7 cellular contexts compared by ENCODE assay signal in the genomic region with DNA sequence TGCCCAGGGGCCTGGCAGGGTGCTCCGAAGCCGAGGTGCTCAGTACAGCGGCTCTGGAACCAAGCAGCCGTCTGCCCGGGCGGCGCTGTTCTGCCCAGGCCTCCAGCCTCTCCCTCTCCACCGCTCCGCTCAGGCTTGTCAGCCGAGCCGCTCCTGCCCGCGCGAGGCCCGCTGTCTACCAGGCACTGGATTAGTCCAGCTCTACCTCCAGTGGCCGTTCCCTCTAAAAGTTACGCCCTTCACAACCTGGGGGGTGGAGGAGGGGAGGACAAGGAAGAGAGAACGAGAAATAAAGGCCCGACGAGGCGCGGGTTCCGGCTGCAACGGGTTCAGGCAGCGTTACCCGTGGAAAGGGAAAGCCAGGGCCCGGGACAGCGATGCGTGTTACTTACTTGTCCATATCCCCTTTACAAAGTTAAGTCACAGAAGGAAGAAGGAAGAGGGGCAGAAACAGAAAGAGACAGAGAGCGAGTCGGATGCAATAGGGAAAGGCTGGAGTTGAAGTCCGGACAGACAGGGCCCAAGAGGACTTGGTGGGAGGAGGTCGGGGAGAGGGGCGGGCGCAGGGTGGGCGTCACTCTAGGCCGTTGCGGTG. TPM values are rescaled to one million over a fixed set of nuclear protein-coding genes. Genes with fewer than 3 reads are reported as not detected.
DNase-seq lines count a peak whose midpoint lies in the region; ATAC-seq and TF ChIP-seq lines count a peak whose summit lies in the region.

No MANE protein-coding gene starts in this region.

- H3K79me2 ChIP-seq in fibroblast of lung (ENCODE audit: control insufficient read depth, insufficient read depth, low read length): no peaks in the 10 kb centered on the region

- peak; percentile 70 for ATAC-seq in GM18907 (IDR thresholded peaks at IDR 0.05; ENCODE audit: unreplicated experiment)
- no peak for ATAC-seq in GM18873 (IDR thresholded peaks at IDR 0.05; ENCODE audit: low FRiP score, unreplicated experiment)
- ATAC-seq in GM19324 (IDR thresholded peaks at IDR 0.05; ENCODE audit: low FRiP score, unreplicated experiment): no peak

- TF ChIP-seq CTCF in fibroblast of lung (conservative IDR thresholded peaks at IDR 0.05 in 1 of 2, IDR thresholded peaks at IDR 0.05 in 1 of 2; ENCODE audit: low read depth in 1 of 2, low read length in 2 of 2): peak in 1 of 2 donors; percentile 13

- H3K27me3 ChIP-seq in NT2/D1 (ENCODE audit: insufficient read depth, insufficient read length): peaks cover 81% of the 10 kb centered on the region
- H3K27me3 ChIP-seq in fibroblast of lung (ENCODE audit: control insufficient read depth, insufficient read depth, low read length): peaks cover 32% of the 10 kb centered on the region

- H3K4me1 ChIP-seq in NT2/D1 (ENCODE audit: insufficient read depth, insufficient read length) (no peaks in the 10 kb centered on the region), fibroblast of lung (ENCODE audit: control insufficient read depth, extremely low read depth, insufficient read depth, low read length) (no peaks in the 10 kb centered on the region)

- no peaks in the 10 kb centered on the region for H3K9me3 ChIP-seq in NT2/D1 (ENCODE audit: insufficient read depth, low read length)
- H3K9me3 ChIP-seq in fibroblast of lung (ENCODE audit: control insufficient read depth, insufficient read depth, low read depth, low read length): no peaks in the 10 kb centered on the region

- H3K9ac ChIP-seq in NT2/D1 (ENCODE audit: insufficient read length, low read depth): peak overlapping the region; percentile 45
- H3K9ac ChIP-seq in fibroblast of lung (ENCODE audit: insufficient read depth, low read length): no peak overlapping the region

- peak overlapping the region; percentile 44 for H3K4me2 ChIP-seq in fibroblast of lung (ENCODE audit: extremely low read depth, insufficient read depth, low read length)

- H3K27ac ChIP-seq in fibroblast of lung (ENCODE audit: insufficient read depth, low read length): no peak overlapping the region

- no peaks in the 10 kb centered on the region for H4K20me1 ChIP-seq in fibroblast of lung (ENCODE audit: control insufficient read depth, extremely low read depth, insufficient read depth, low read length)

- H3K4me3 ChIP-seq in NT2/D1 (ENCODE audit: insufficient read length, low read depth): peak overlapping the region; percentile 38
- peak overlapping the region in 1 of 4 experiments; percentile 17 for H3K4me3 ChIP-seq in fibroblast of lung (replicated peaks in 1 of 4; ENCODE audit: control extremely low read depth in 1 of 4, insufficient read depth in 1 of 4, low read depth in 3 of 4, low read length in 4 of 4)

- H3K36me3 ChIP-seq in NT2/D1 (ENCODE audit: insufficient read depth, insufficient read length, low read length): no peaks in the 10 kb centered on the region
- no peaks in the 10 kb centered on the region for H3K36me3 ChIP-seq in fibroblast of lung (ENCODE audit: control insufficient read depth, insufficient read depth, low read length)

- no peak for DNase-seq in NT2/D1 (ENCODE audit: low read depth, low spot score)
- DNase-seq in fibroblast of lung (ENCODE audit: low read depth in 2 of 2): no peak
- DNase-seq in retina: peak; percentile 90
- DNase-seq in activated gamma-delta T cell treated with Interleukin-2 at 50 U/mL for 16 hours: no peak

- H2AFZ ChIP-seq in fibroblast of lung (ENCODE audit: low read length): no peak overlapping the region

RNA-seq across cellular contexts. Expression of gene SP8, which starts 2.9 kb away (rescaled TPM):
- not detected in 2 replicates for total RNA-seq in fibroblast of lung
- not detected in 2 replicates for polyA plus RNA-seq in fibroblast of lung
- polyA plus RNA-seq in fibroblast of lung (2012): not detected in 2 replicates
- polyA minus RNA-seq in fibroblast of lung (ENCODE audit: low replicate concordance): not detected in 2 replicates
